Comparison of ENCODE assay signal across 18 cellular contexts in genomic region chr2:28318462-28319117, GRCh38.
"Had no signal": no experiment of that assay in that cellular context is flagged by ENCODE, and none has a peak within 500 bp of the region (broad histone marks: within the 10 kb centered on the region; RNA-seq: fewer than 3 reads in every experiment).

No MANE protein-coding gene starts in this region.

- ATAC-seq: left cardiac atrium; natural killer cell treated with Interleukin-12 subunit alpha and Interleukin-12 subunit beta and Interleukin-15 and Interleukin-18, amount 100 ng/mL, for 72 hours; SK-N-SH treated with all-trans-retinoic acid at 6 μM for 48 hours had no signal

- H3K27ac Mint-ChIP-seq: activated B cell treated with CpG ODN at 0.5 μM for 24 hours; activated CD4-positive, alpha-beta T cell treated with anti-CD3 and anti-CD28 coated beads, Interleukin-2, amount 10 ng/mL, durations not matched to agents 24 days and 14 days; activated naive CD4-positive, alpha-beta T cell treated with anti-CD3 and anti-CD28 coated beads, Interleukin-2, amount 10 ng/mL, durations not matched to agents 7 days and 5 days; activated T-helper 2 cell treated with anti-CD3 and anti-CD28 coated beads, Interferon-gamma antibody, Interleukin-2, Interleukin-4, amounts not matched to agents 10 μg/mL and 5 μg/mL and 100 μg/mL, durations not matched to agents 14 hours and 24 hours and 36 hours; brain; natural killer cell treated with Interleukin-12 subunit alpha and Interleukin-12 subunit beta and Interleukin-15 and Interleukin-18, amount 100 ng/mL, for 72 hours had no signal

- H3K27me3 Mint-ChIP-seq: activated B cell treated with CpG ODN at 0.5 μM for 24 hours; activated CD4-positive, alpha-beta T cell treated with anti-CD3 and anti-CD28 coated beads, Interleukin-2, amount 10 ng/mL, durations not matched to agents 24 days and 14 days; activated naive CD4-positive, alpha-beta T cell treated with anti-CD3 and anti-CD28 coated beads, Interleukin-2, amount 10 ng/mL, durations not matched to agents 7 days and 5 days; central memory CD8-positive, alpha-beta T cell; natural killer cell treated with Interleukin-12 subunit alpha and Interleukin-12 subunit beta and Interleukin-15 and Interleukin-18, amount 100 ng/mL, for 72 hours had no signal

- H3K9me3 Mint-ChIP-seq: activated B cell treated with CpG ODN at 0.5 μM for 24 hours; activated CD4-positive, alpha-beta T cell treated with anti-CD3 and anti-CD28 coated beads, Interleukin-2, amount 10 ng/mL, durations not matched to agents 24 days and 14 days; activated naive CD4-positive, alpha-beta T cell treated with anti-CD3 and anti-CD28 coated beads, Interleukin-2, amount 10 ng/mL, durations not matched to agents 7 days and 5 days; activated T-helper 2 cell treated with anti-CD3 and anti-CD28 coated beads, Interferon-gamma antibody, Interleukin-2, Interleukin-4, amounts not matched to agents 10 μg/mL and 5 μg/mL and 100 μg/mL, durations not matched to agents 14 hours and 24 hours and 36 hours; brain; central memory CD8-positive, alpha-beta T cell; natural killer cell treated with Interleukin-12 subunit alpha and Interleukin-12 subunit beta and Interleukin-15 and Interleukin-18, amount 100 ng/mL, for 72 hours had no signal

- DNase-seq: activated B cell treated with CpG ODN at 0.5 μM for 24 hours; activated CD4-positive, alpha-beta T cell treated with anti-CD3 and anti-CD28 coated beads, Interleukin-2, amount 10 ng/mL, durations not matched to agents 24 days and 14 days; activated naive CD4-positive, alpha-beta T cell treated with anti-CD3 and anti-CD28 coated beads, Interleukin-2, amount 10 ng/mL, durations not matched to agents 7 days and 5 days; activated T-cell treated with anti-CD3 and anti-CD28 coated beads for 4 hours; cortex of kidney; effector memory CD4-positive, alpha-beta T cell; glutamatergic neuron; left cardiac atrium; mammary epithelial cell; retina; stimulated activated CD4-positive, alpha-beta T cell treated with anti-CD3 and anti-CD28 coated beads, Interleukin-15, amount 100 ng/mL, for 24 hours; trophoblast cell had no signal

- H3K27ac ChIP-seq: epithelial cell of prostate had no signal

- H3K36me3 Mint-ChIP-seq: activated naive CD4-positive, alpha-beta T cell treated with anti-CD3 and anti-CD28 coated beads, Interleukin-2, amount 10 ng/mL, durations not matched to agents 7 days and 5 days; brain; natural killer cell treated with Interleukin-12 subunit alpha and Interleukin-12 subunit beta and Interleukin-15 and Interleukin-18, amount 100 ng/mL, for 72 hours had no signal

- H3K4me3 Mint-ChIP-seq: activated B cell treated with CpG ODN at 0.5 μM for 24 hours; activated CD4-positive, alpha-beta T cell treated with anti-CD3 and anti-CD28 coated beads, Interleukin-2, amount 10 ng/mL, durations not matched to agents 24 days and 14 days; activated naive CD4-positive, alpha-beta T cell treated with anti-CD3 and anti-CD28 coated beads, Interleukin-2, amount 10 ng/mL, durations not matched to agents 7 days and 5 days; brain; central memory CD8-positive, alpha-beta T cell; natural killer cell treated with Interleukin-12 subunit alpha and Interleukin-12 subunit beta and Interleukin-15 and Interleukin-18, amount 100 ng/mL, for 72 hours had no signal

- H3K4me1 Mint-ChIP-seq: activated B cell treated with CpG ODN at 0.5 μM for 24 hours; activated CD4-positive, alpha-beta T cell treated with anti-CD3 and anti-CD28 coated beads, Interleukin-2, amount 10 ng/mL, durations not matched to agents 24 days and 14 days; central memory CD8-positive, alpha-beta T cell had no signal
